1 cellular context compared by ENCODE assay signal in genomic region chr16:28491970-28492474, GRCh38.
A peak's percentile ranks its signal among the peaks of the same experiment; 100 is the strongest.
TF ChIP-seq lines count a peak whose summit lies in the region.

CLN3 (minus strand) TSS chr16:28492074; CDS start chr16:28491759, 315 bp downstream.

TF ChIP-seq in K562, 482 proteins besides CTCF, POLR2A, EP300 and RAD21 (continued from another document and continues in another):
- TF ChIP-seq CHAMP1 (IDR thresholded peaks at IDR 0.05): no peak
- no peak for TF ChIP-seq TEAD2 (tag; IDR thresholded peaks at IDR 0.05)
- TF ChIP-seq ZSCAN29 (IDR thresholded peaks at IDR 0.05): no peak
- TF ChIP-seq STAT5B (CRISPR knock-in tag; IDR thresholded peaks at IDR 0.05): no peak
- no peak for TF ChIP-seq FOXO4 (CRISPR knock-in tag; IDR thresholded peaks at IDR 0.05)
- TF ChIP-seq MCM3 (IDR thresholded peaks at IDR 0.05): no peak
- TF ChIP-seq SNIP1 (IDR thresholded peaks at IDR 0.05; ENCODE audit: low read depth): no peak
- TF ChIP-seq, protein P1, sequence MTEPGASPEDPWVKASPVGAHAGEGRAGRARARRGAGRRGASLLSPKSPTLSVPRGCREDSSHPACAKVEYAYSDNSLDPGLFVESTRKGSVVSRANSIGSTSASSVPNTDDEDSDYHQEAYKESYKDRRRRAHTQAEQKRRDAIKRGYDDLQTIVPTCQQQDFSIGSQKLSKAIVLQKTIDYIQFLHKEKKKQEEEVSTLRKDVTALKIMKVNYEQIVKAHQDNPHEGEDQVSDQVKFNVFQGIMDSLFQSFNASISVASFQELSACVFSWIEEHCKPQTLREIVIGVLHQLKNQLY (CRISPR knock-in tag; conservative IDR thresholded peaks at IDR 0.05): no peak
- no peak for TF ChIP-seq ZNF655 (CRISPR knock-in tag; IDR thresholded peaks at IDR 0.05)
- peak; percentile 98 for TF ChIP-seq CXXC5 (CRISPR knock-in tag; IDR thresholded peaks at IDR 0.05)
- TF ChIP-seq ZBTB11 (CRISPR knock-in tag; IDR thresholded peaks at IDR 0.05): peak in 1 of 3 experiments; percentile 20; a peak in 1 of 6 replicates
- TF ChIP-seq SMARCB1 (IDR thresholded peaks at IDR 0.05; ENCODE audit: insufficient read length, low read depth): no peak
- no peak for TF ChIP-seq KHSRP (IDR thresholded peaks at IDR 0.05)
- no peak for TF ChIP-seq FOXJ3 (CRISPR knock-in tag; IDR thresholded peaks at IDR 0.05)
- TF ChIP-seq TCFL5 (CRISPR knock-in tag; conservative IDR thresholded peaks at IDR 0.05): 0 out of 2 replicates have a peak, but pooled peaks have one; percentile 30
- TF ChIP-seq NR4A1 (CRISPR knock-in tag; IDR thresholded peaks at IDR 0.05): no peak
- TF ChIP-seq NR4A1 (tag; IDR thresholded peaks at IDR 0.05): peak; percentile 77
- TF ChIP-seq USF1 (CRISPR knock-in tag; IDR thresholded peaks at IDR 0.05): peak; percentile 99
- no peak for TF ChIP-seq PTRF (tag; IDR thresholded peaks at IDR 0.05)
- TF ChIP-seq MCM5 (IDR thresholded peaks at IDR 0.05; ENCODE audit: low read depth): no peak
- TF ChIP-seq ZNF589 (CRISPR knock-in tag; IDR thresholded peaks at IDR 0.05; ENCODE audit: low read depth): peak; percentile 62; the same call in 1 of the 2 replicates
- no peak for TF ChIP-seq XRCC3 (IDR thresholded peaks at IDR 0.05)
- TF ChIP-seq GTF2F1 (IDR thresholded peaks at IDR 0.05; ENCODE audit: low read depth, low read length): no peak
- TF ChIP-seq TAF1 (IDR thresholded peaks at IDR 0.05; ENCODE audit: control insufficient read depth, extremely low read depth, insufficient read depth, low read length, severe bottlenecking): peak; percentile 17
- peak; percentile 21; the same call in 1 of the 2 replicates for TF ChIP-seq TEAD4 (IDR thresholded peaks at IDR 0.05; ENCODE audit: low read length)
- TF ChIP-seq TEAD4 (CRISPR knock-in tag; IDR thresholded peaks at IDR 0.05; ENCODE audit: borderline replicate concordance): no peak
- TF ChIP-seq, protein P2, sequence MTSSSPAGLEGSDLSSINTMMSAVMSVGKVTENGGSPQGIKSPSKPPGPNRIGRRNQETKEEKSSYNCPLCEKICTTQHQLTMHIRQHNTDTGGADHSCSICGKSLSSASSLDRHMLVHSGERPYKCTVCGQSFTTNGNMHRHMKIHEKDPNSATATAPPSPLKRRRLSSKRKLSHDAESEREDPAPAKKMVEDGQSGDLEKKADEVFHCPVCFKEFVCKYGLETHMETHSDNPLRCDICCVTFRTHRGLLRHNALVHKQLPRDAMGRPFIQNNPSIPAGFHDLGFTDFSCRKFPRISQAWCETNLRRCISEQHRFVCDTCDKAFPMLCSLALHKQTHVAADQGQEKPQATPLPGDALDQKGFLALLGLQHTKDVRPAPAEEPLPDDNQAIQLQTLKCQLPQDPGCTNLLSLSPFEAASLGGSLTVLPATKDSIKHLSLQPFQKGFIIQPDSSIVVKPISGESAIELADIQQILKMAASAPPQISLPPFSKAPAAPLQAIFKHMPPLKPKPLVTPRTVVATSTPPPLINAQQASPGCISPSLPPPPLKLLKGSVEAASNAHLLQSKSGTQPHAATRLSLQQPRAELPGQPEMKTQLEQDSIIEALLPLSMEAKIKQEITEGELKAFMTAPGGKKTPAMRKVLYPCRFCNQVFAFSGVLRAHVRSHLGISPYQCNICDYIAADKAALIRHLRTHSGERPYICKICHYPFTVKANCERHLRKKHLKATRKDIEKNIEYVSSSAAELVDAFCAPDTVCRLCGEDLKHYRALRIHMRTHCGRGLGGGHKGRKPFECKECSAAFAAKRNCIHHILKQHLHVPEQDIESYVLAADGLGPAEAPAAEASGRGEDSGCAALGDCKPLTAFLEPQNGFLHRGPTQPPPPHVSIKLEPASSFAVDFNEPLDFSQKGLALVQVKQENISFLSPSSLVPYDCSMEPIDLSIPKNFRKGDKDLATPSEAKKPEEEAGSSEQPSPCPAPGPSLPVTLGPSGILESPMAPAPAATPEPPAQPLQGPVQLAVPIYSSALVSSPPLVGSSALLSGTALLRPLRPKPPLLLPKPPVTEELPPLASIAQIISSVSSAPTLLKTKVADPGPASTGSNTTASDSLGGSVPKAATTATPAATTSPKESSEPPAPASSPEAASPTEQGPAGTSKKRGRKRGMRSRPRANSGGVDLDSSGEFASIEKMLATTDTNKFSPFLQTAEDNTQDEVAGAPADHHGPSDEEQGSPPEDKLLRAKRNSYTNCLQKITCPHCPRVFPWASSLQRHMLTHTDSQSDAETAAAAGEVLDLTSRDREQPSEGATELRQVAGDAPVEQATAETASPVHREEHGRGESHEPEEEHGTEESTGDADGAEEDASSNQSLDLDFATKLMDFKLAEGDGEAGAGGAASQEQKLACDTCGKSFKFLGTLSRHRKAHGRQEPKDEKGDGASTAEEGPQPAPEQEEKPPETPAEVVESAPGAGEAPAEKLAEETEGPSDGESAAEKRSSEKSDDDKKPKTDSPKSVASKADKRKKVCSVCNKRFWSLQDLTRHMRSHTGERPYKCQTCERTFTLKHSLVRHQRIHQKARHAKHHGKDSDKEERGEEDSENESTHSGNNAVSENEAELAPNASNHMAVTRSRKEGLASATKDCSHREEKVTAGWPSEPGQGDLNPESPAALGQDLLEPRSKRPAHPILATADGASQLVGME (CRISPR knock-in tag; IDR thresholded peaks at IDR 0.05): no peak
- TF ChIP-seq ZEB2 (IDR thresholded peaks at IDR 0.05): no peak
- TF ChIP-seq EP400 (IDR thresholded peaks at IDR 0.05): peak; percentile 92
- TF ChIP-seq MYBL2 (IDR thresholded peaks at IDR 0.05; ENCODE audit: low read depth): no peak; the same call in 1 of the 2 replicates
- TF ChIP-seq MYBL2 (CRISPR knock-in tag; IDR thresholded peaks at IDR 0.05; ENCODE audit: borderline replicate concordance): no peak
- no peak for TF ChIP-seq ZNF121 (CRISPR knock-in tag; conservative IDR thresholded peaks at IDR 0.05)
- no peak for TF ChIP-seq LARP7 (IDR thresholded peaks at IDR 0.05)
- no peak; the same call in 1 of the 2 replicates for TF ChIP-seq CTBP1 (IDR thresholded peaks at IDR 0.05; ENCODE audit: borderline replicate concordance)
- peak; percentile 78 for TF ChIP-seq NR2C1 (IDR thresholded peaks at IDR 0.05)
- peak; percentile 84 for TF ChIP-seq NR2C1 (tag; IDR thresholded peaks at IDR 0.05)
- TF ChIP-seq HNRNPUL1 (IDR thresholded peaks at IDR 0.05; ENCODE audit: low read length): no peak
